In the genomic region with DNA sequence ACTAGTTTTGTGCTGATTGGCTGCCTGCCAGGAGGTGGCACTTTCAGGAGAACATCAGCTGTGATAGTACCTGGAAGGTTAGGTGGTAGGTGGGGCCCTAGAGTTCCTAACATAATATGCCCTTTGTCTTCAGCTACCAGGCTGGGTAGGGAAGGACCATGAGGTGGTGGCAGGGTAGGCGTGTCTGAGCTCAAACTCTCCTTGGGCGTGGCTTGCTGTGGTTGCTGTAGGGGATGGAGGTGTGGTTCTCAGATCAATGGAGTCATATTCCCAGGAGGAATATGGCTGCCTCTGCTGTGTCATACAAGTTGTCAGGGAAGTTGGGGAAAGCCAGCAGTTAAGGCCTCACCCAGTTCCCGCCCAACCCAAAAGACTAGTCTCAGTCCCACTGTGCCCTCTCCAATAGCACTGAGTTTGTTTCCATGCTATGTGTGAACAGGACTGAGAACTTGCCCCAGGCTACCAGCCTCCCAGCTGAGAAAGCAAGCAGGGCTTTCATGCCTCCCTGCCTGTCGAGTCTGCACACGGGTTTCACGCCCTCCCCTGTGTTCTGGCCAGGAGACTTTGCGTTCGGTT, we compare ENCODE assay signal across 22 cellular contexts.
DNase-seq lines count a peak whose midpoint lies in the region; ATAC-seq, FAIRE-seq and TF ChIP-seq lines count a peak whose summit lies in the region.
"Had no signal": no experiment of that assay in that cellular context is flagged by ENCODE, and none has a peak within 500 bp of the region (broad histone marks: within the 10 kb centered on the region; RNA-seq: fewer than 3 reads in every experiment).

No MANE protein-coding gene starts in this region.

- H3K36me3 ChIP-seq in BLaER1 treated with 17β-estradiol and CSF1 and Interleukin-3, amounts not matched to agents 10 nM and 100 nM, result no peaks in the 10 kb centered on the region
- no peaks in the 10 kb centered on the region for H3K36me3 ChIP-seq in K562 (ENCODE audit: control insufficient read depth, insufficient read depth, low read length)
- H3K36me3 ChIP-seq: gastroesophageal sphincter had no signal

- no peak for TF ChIP-seq EP300 in K562 (IDR thresholded peaks at IDR 0.05; ENCODE audit: low read length)

- ATAC-seq in K562, result peak; percentile 54
- peak; percentile 100 for ATAC-seq in left colon
- no peak for ATAC-seq in naive thymus-derived CD8-positive, alpha-beta T cell
- ATAC-seq: body of pancreas, gastroesophageal sphincter, Right ventricle myocardium inferior had no signal

- no peak for TF ChIP-seq CTCF in K562 (IDR thresholded peaks at IDR 0.05 in 2 of 3, conservative IDR thresholded peaks at IDR 0.05 in 1 of 3; ENCODE audit: insufficient read depth in 2 of 3, low read depth in 1 of 3, low read length in 3 of 3)

- peaks cover 7 to 13% (median 10%) of the 10 kb centered on the region in 10 experiments; a peak in 17 of 20 replicates for H3K4me1 ChIP-seq in BLaER1 treated with 17β-estradiol and CSF1 and Interleukin-3, amounts not matched to agents 10 nM and 100 nM
- H3K4me1 ChIP-seq in K562 (replicated peaks in 1 of 2; ENCODE audit: control insufficient read depth in 2 of 2, insufficient read depth in 2 of 2, low read length in 2 of 2), result no peaks in the 10 kb centered on the region
- H3K4me1 ChIP-seq: body of pancreas, gastroesophageal sphincter had no signal

- no peaks in the 10 kb centered on the region for H3K79me2 ChIP-seq in K562 (ENCODE audit: control insufficient read depth, insufficient read depth, low read length)

- peak overlapping the region; percentile 9 to 52 (median 32); a peak in 17 of 22 replicates for H3K4me2 ChIP-seq in BLaER1 treated with 17β-estradiol and CSF1 and Interleukin-3, amounts not matched to agents 10 nM and 100 nM
- H3K4me2 ChIP-seq in K562 (ENCODE audit: insufficient read depth, low read length), result no peak overlapping the region

- TF ChIP-seq POLR2A in K562 (conservative IDR thresholded peaks at IDR 0.05), result no peak

- H3K9me3 Mint-ChIP-seq in naive thymus-derived CD8-positive, alpha-beta T cell, result peaks cover 0 to 33% (median 15%) of the 10 kb centered on the region in 9 donors

- peaks cover 0 to 1% (median 0%) of the 10 kb centered on the region in 4 donors for H3K4me1 Mint-ChIP-seq in naive thymus-derived CD8-positive, alpha-beta T cell
- H3K4me1 Mint-ChIP-seq: activated CD4-positive, alpha-beta T cell treated with anti-CD3 and anti-CD28 coated beads, Interleukin-2, amount 10 ng/mL, durations not matched to agents 24 days and 14 days; CD4-positive, CD25-positive, alpha-beta regulatory T cell; nephron progenitor cell had no signal

- no peaks in the 10 kb centered on the region for H3K27me3 ChIP-seq in BLaER1 treated with 17β-estradiol and CSF1 and Interleukin-3, amounts not matched to agents 10 nM and 100 nM
- 0 out of 5 replicates have a peak, but pooled peaks cover 0 to 3% of the 10 kb centered on the region in 2 experiments for H3K27me3 ChIP-seq in K562 (ENCODE audit: control insufficient read depth in 2 of 2, insufficient read depth in 2 of 2, low read length in 2 of 2)
- H3K27me3 ChIP-seq: body of pancreas, gastroesophageal sphincter had no signal

- peak overlapping the region; percentile 57 for H2AFZ ChIP-seq in K562 (ENCODE audit: low read depth, low read length)

- H3K4me3 ChIP-seq in BLaER1 treated with 17β-estradiol and CSF1 and Interleukin-3, amounts not matched to agents 10 nM and 100 nM, result no peak overlapping the region
- no peak overlapping the region for H3K4me3 ChIP-seq in K562
- H3K4me3 ChIP-seq: body of pancreas, coronary artery, gastroesophageal sphincter had no signal

- no peak overlapping the region for H3K4me3 Mint-ChIP-seq in naive thymus-derived CD8-positive, alpha-beta T cell
- H3K4me3 Mint-ChIP-seq: activated CD4-positive, alpha-beta T cell treated with anti-CD3 and anti-CD28 coated beads, Interleukin-2, amount 10 ng/mL, durations not matched to agents 24 days and 14 days; CD4-positive, CD25-positive, alpha-beta regulatory T cell; nephron progenitor cell had no signal

- no peak overlapping the region for H3K27ac Mint-ChIP-seq in naive thymus-derived CD8-positive, alpha-beta T cell
- H3K27ac Mint-ChIP-seq: activated CD4-positive, alpha-beta T cell treated with anti-CD3 and anti-CD28 coated beads, Interleukin-2, amount 10 ng/mL, durations not matched to agents 24 days and 14 days; activated T-helper 2 cell treated with anti-CD3 and anti-CD28 coated beads, Interferon-gamma antibody, Interleukin-2, Interleukin-4, amounts not matched to agents 10 μg/mL and 5 μg/mL and 100 μg/mL, durations not matched to agents 14 hours and 24 hours and 36 hours; CD4-positive, CD25-positive, alpha-beta regulatory T cell; nephron progenitor cell had no signal

- H3K9ac ChIP-seq in BLaER1 treated with 17β-estradiol and CSF1 and Interleukin-3, amounts not matched to agents 10 nM and 100 nM, result no peak overlapping the region
- H3K9ac ChIP-seq in K562 (ENCODE audit: insufficient read depth in 1 of 2, low read depth in 2 of 2, low read length in 2 of 2), result no peak overlapping the region

- peaks cover 0 to 23% (median 2%) of the 10 kb centered on the region in 3 donors for H3K36me3 Mint-ChIP-seq in naive thymus-derived CD8-positive, alpha-beta T cell
- H3K36me3 Mint-ChIP-seq: CD4-positive, CD25-positive, alpha-beta regulatory T cell had no signal

- no TSS peak for BruUV-seq in K562 (replicated peaks; lab: Mats Ljungman, UMichigan)

- H3K27ac ChIP-seq in BLaER1 treated with 17β-estradiol and CSF1 and Interleukin-3, amounts not matched to agents 10 nM and 100 nM, result no peak overlapping the region
- no peak overlapping the region for H3K27ac ChIP-seq in K562 (ENCODE audit: extremely low read depth, low read depth, low read length)
- H3K27ac ChIP-seq: body of pancreas, coronary artery, gastroesophageal sphincter had no signal

- in situ Hi-C loops in K562 (cut with MboI), result no loop called here

- FAIRE-seq in K562 (lab: Jason Lieb, UNC), result no peak
- FAIRE-seq in urothelium cell line (lab: Jason Lieb, UNC), result no peak
- FAIRE-seq: endothelial cell of umbilical vein, GM12891, HTR-8/SVneo had no signal

- intact Hi-C loops in K562 (cut with micrococcal nuclease) (no loop called here), left colon (cut with DNase I, micrococcal nuclease) (no loop called here)

- no peak for TF ChIP-seq RAD21 in K562 (CRISPR knock-in tag; conservative IDR thresholded peaks at IDR 0.05 in 1 of 2, IDR thresholded peaks at IDR 0.05 in 1 of 2)

- POLR2A ChIA-PET in K562 (lab: Yijun Ruan, JAX), result interaction anchor here (0.8 to 1.0 kb wide), 2 partner anchors 12 to 296 kb away, joined by 3 to 6 read pairs; no protein-coding TSS in a partner anchor
- POLR2A ChIA-PET in naive thymus-derived CD8-positive, alpha-beta T cell (lab: Charles Lee), result no interaction called here

- CTCF ChIA-PET in K562 (lab: Yijun Ruan, JAX; ENCODE audit: low intra/inter-chr PET ratio), result no interaction called here

- H3K9me3 ChIP-seq in BLaER1 treated with 17β-estradiol and CSF1 and Interleukin-3, amounts not matched to agents 10 nM and 100 nM (replicated peaks in 1 of 11), result peaks cover 13 to 32% (median 19%) of the 10 kb centered on the region in 11 experiments; a peak in 21 of 22 replicates
- no peaks in the 10 kb centered on the region for H3K9me3 ChIP-seq in K562 (replicated peaks; ENCODE audit: control insufficient read depth, insufficient read depth, low read depth, low read length)
- H3K9me3 ChIP-seq: body of pancreas had no signal

- H3K27me3 Mint-ChIP-seq in naive thymus-derived CD8-positive, alpha-beta T cell, result peaks cover 24 to 54% (median 31%) of the 10 kb centered on the region in 5 donors

- no peaks in the 10 kb centered on the region for H3K9me1 ChIP-seq in K562 (ENCODE audit: control insufficient read depth, insufficient read depth, low read length)

- WGBS in K562 (ENCODE audit: insufficient coverage, low coverage, missing lambda C conversion rate), result 6% methylated on average over 8 of the region's 8 CpGs

- no peaks in the 10 kb centered on the region for H4K20me1 ChIP-seq in BLaER1 treated with 17β-estradiol and CSF1 and Interleukin-3, amounts not matched to agents 10 nM and 100 nM
- no peaks in the 10 kb centered on the region for H4K20me1 ChIP-seq in K562 (replicated peaks; ENCODE audit: control insufficient read depth, insufficient read depth, low read length)

- DNase-seq in M059J (ENCODE audit: low read depth) (peak; percentile 29), K562 (ENCODE audit: extremely low read depth in 1 of 4, low spot score in 3 of 4) (no peak), left colon (peak; percentile 45 to 51), NCI-H187 (lab: John Stamatoyannopoulos, UW) (no peak), urothelium cell line (ENCODE audit: low spot score) (no peak)
- DNase-seq in activated CD4-positive, alpha-beta T cell treated with anti-CD3 and anti-CD28 coated beads for 4 hours, result no peak
- DNase-seq in naive thymus-derived CD8-positive, alpha-beta T cell, result no peak
- DNase-seq: activated CD4-positive, alpha-beta T cell treated with anti-CD3 and anti-CD28 coated beads, Interleukin-2, amount 10 ng/mL, durations not matched to agents 24 days and 14 days; body of pancreas; CD4-positive, CD25-positive, alpha-beta regulatory T cell; DMS53; nephron progenitor cell; posterior cingulate gyrus; stimulated activated CD4-positive, alpha-beta T cell treated with anti-CD3 and anti-CD28 coated beads, Interleukin-4, amount 100 ng/mL, for 24 hours had no signal

TF ChIP-seq in K562, 482 proteins besides CTCF, POLR2A, EP300 and RAD21:
- TF ChIP-seq NRF1 (conservative IDR thresholded peaks at IDR 0.05 in 1 of 2, IDR thresholded peaks at IDR 0.05 in 1 of 2) (no peak), NFIC (IDR thresholded peaks at IDR 0.05) (peak; percentile 76)

Comparison
In these comparisons a context has a peak if more than half of its experiments do, and no peak if none do; other contexts are left out.
1. DNase-seq: peak in M059J (single experiment) and left colon (2 of 2); none in K562 (0 of 4), activated CD4-positive, alpha-beta T cell treated with anti-CD3 and anti-CD28 coated beads for 4 hours (0 of 2), naive thymus-derived CD8-positive, alpha-beta T cell (0 of 10), NCI-H187 (0 of 2) and urothelium cell line (single experiment).
2. ATAC-seq: peak in K562 (single experiment) and left colon (single experiment); none in naive thymus-derived CD8-positive, alpha-beta T cell (0 of 2).